Comparison of ENCODE assay signal across 15 cellular contexts in the genomic region with DNA sequence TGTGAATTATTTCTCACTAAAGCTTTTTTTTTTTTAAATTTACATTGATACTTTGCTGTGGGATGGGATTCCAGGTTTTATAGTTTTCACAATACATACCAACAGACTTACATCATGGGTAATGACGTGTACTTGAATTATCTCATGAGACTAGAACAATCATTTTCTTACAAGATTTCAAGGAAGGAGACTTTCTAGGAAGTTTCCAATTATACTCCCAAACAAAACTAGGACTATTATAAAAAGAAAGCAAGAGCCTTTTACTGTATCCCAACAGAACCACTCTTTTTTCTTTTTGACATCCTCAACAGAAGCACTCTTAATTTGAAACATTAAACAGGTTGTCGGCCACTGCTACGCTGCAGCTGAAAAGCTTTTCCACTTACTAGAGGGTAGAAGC. TPM values are rescaled to one million over a fixed set of nuclear protein-coding genes. Genes with fewer than 3 reads are reported as not detected.
DNase-seq lines count a peak whose midpoint lies in the region; ATAC-seq and TF ChIP-seq lines count a peak whose summit lies in the region.
"Had no signal": no experiment of that assay in that cellular context is flagged by ENCODE, and none has a peak within 500 bp of the region (broad histone marks: within the 10 kb centered on the region; RNA-seq: fewer than 3 reads in every experiment).

No MANE protein-coding gene starts in this region.

- no peak overlapping the region for H3K56ac ChIP-seq in IMR-90 (ENCODE audit: extremely low read depth, insufficient read depth, low read length)

- no peak overlapping the region for H2BK12ac ChIP-seq in mesenchymal stem cell (ENCODE audit: low read length in 2 of 2)

- H3K36me3 ChIP-seq in IMR-90 (ENCODE audit: control insufficient read depth, insufficient read depth, low read length) (no peaks in the 10 kb centered on the region), mesenchymal stem cell (ENCODE audit: control insufficient read depth in 1 of 2, insufficient read depth in 2 of 2, low read depth in 1 of 2, low read length in 2 of 2) (no peaks in the 10 kb centered on the region), lower lobe of right lung (no peaks in the 10 kb centered on the region)
- H3K36me3 ChIP-seq: BLaER1, WERI-Rb-1 had no signal

- no peak overlapping the region for H2BK15ac ChIP-seq in IMR-90 (ENCODE audit: low read depth, low read length)
- no peak overlapping the region for H2BK15ac ChIP-seq in mesenchymal stem cell (ENCODE audit: low read depth, poor library complexity, severe bottlenecking)

- H3K4me1 ChIP-seq in IMR-90 (ENCODE audit: control insufficient read depth, insufficient read depth, low read length): peaks cover 5% of the 10 kb centered on the region
- H3K4me1 ChIP-seq in mesenchymal stem cell (ENCODE audit: control insufficient read depth, insufficient read depth, low read depth, low read length): peaks cover 2% of the 10 kb centered on the region
- H3K4me1 ChIP-seq in lower lobe of right lung: no peaks in the 10 kb centered on the region
- H3K4me1 ChIP-seq: BLaER1 had no signal

- no peaks in the 10 kb centered on the region for H3K9me3 ChIP-seq in IMR-90 (ENCODE audit: control insufficient read depth, insufficient read depth, low read length)
- H3K9me3 ChIP-seq in mesenchymal stem cell (ENCODE audit: control insufficient read depth, low read length): no peaks in the 10 kb centered on the region
- H3K9me3 ChIP-seq in lower lobe of right lung: no peaks in the 10 kb centered on the region
- H3K9me3 ChIP-seq: BLaER1 had no signal

- BruUV-seq in IMR-90 (replicated peaks; lab: Mats Ljungman, UMichigan): no TSS peak

- H2AK9ac ChIP-seq in IMR-90 (replicated peaks; ENCODE audit: low read depth, low read length, poor library complexity): no peak overlapping the region

- H4K20me1 ChIP-seq in IMR-90 (ENCODE audit: insufficient read depth, low read length): 0 out of 2 replicates have a peak, but pooled peaks cover 3% of the 10 kb centered on the region
- H4K20me1 ChIP-seq: BLaER1 had no signal

- H3K4me2 ChIP-seq in IMR-90 (ENCODE audit: low read depth, low read length) (no peak overlapping the region), mesenchymal stem cell (ENCODE audit: low read length, poor library complexity, severe bottlenecking) (no peak overlapping the region)
- H3K4me2 ChIP-seq: BLaER1 had no signal

- in situ Hi-C loops in IMR-90 (cut with MboI; ENCODE audit: low sequenced_read_pairs): no loop called here

- no peak overlapping the region for H4K5ac ChIP-seq in IMR-90 (ENCODE audit: low read depth, low read length)

- H3K27ac ChIP-seq in IMR-90 (ENCODE audit: insufficient read depth, low read length) (no peak overlapping the region), mesenchymal stem cell (ENCODE audit: low read length, poor library complexity, severe bottlenecking) (no peak overlapping the region), lower lobe of right lung (no peak overlapping the region)
- H3K27ac ChIP-seq: BLaER1, WERI-Rb-1 had no signal

- H3K4me3 ChIP-seq in AG10803 (ENCODE audit: low read length) (no peak overlapping the region), IMR-90 (ENCODE audit: insufficient read depth, low read depth, low read length) (no peak overlapping the region), choroid plexus epithelial cell (ENCODE audit: low read depth, low read length) (no peak overlapping the region), mesenchymal stem cell (ENCODE audit: insufficient read depth in 1 of 2, low read depth in 1 of 2, low read length in 2 of 2) (no peak overlapping the region), lower lobe of right lung (no peak overlapping the region)
- H3K4me3 ChIP-seq: BLaER1 had no signal

- TF ChIP-seq CTCF in AG10803 (conservative IDR thresholded peaks at IDR 0.05; ENCODE audit: low read length) (no peak), IMR-90 (conservative IDR thresholded peaks at IDR 0.05; ENCODE audit: low read depth, low read length) (no peak), choroid plexus epithelial cell (conservative IDR thresholded peaks at IDR 0.05; ENCODE audit: low read depth, low read length) (no peak), lower lobe of right lung (IDR thresholded peaks at IDR 0.05) (no peak)

- peak; percentile 46 for DNase-seq in AG10803 (ENCODE audit: low read depth)
- peak; percentile 85 for DNase-seq in IMR-90
- peak; percentile 65 for DNase-seq in choroid plexus epithelial cell (ENCODE audit: low read depth)
- peak; percentile 58 for DNase-seq in mesenchymal stem cell
- no peak for DNase-seq in GDM1 (lab: John Stamatoyannopoulos, UW)
- no peak for DNase-seq in lower lobe of right lung
- DNase-seq: activated naive CD4-positive, alpha-beta T cell treated with anti-CD3 and anti-CD28 coated beads, Interleukin-2, amount 10 ng/mL, durations not matched to agents 7 days and 5 days; H7; posterior cingulate gyrus; WERI-Rb-1 had no signal

- H4K91ac ChIP-seq in IMR-90 (ENCODE audit: insufficient read depth, low read depth, low read length): no peak overlapping the region
- no peak overlapping the region for H4K91ac ChIP-seq in mesenchymal stem cell (ENCODE audit: low read length)

- H2AK5ac ChIP-seq in IMR-90 (ENCODE audit: low read depth, low read length) (no peak overlapping the region), mesenchymal stem cell (ENCODE audit: low read length, severe bottlenecking) (no peak overlapping the region)

- H4K8ac ChIP-seq in IMR-90 (ENCODE audit: low read depth in 2 of 2, low read length in 2 of 2): no peak overlapping the region
- no peak overlapping the region for H4K8ac ChIP-seq in mesenchymal stem cell (ENCODE audit: low read length)

- CTCF ChIA-PET in IMR-90 (lab: Yijun Ruan, JAX): interaction anchor here (0.8 kb wide), 1 partner anchor 28 kb away, joined by 4 read pairs; no protein-coding TSS in a partner anchor

- no peak overlapping the region; the same call in 1 of the 2 replicates for H3K14ac ChIP-seq in IMR-90 (replicated peaks; ENCODE audit: low read depth, low read length)
- H3K14ac ChIP-seq in mesenchymal stem cell (ENCODE audit: low read length in 2 of 2): no peak overlapping the region

- POLR2A ChIA-PET in IMR-90 (lab: Charles Lee; ENCODE audit: unreplicated experiment): no interaction called here

- no peaks in the 10 kb centered on the region for H3K27me3 ChIP-seq in IMR-90 (ENCODE audit: control insufficient read depth, insufficient read depth, low read length)
- no peaks in the 10 kb centered on the region for H3K27me3 ChIP-seq in mesenchymal stem cell (ENCODE audit: control insufficient read depth in 1 of 2, insufficient read depth in 1 of 2, low read length in 2 of 2)
- no peaks in the 10 kb centered on the region for H3K27me3 ChIP-seq in lower lobe of right lung (ENCODE audit: low read depth)
- H3K27me3 ChIP-seq: BLaER1 had no signal

- H3K18ac ChIP-seq in IMR-90 (ENCODE audit: low read depth, low read length) (no peak overlapping the region), mesenchymal stem cell (ENCODE audit: low read depth in 1 of 2, low read length in 2 of 2) (no peak overlapping the region)

- H3K23ac ChIP-seq in IMR-90 (ENCODE audit: low read depth, low read length) (no peak overlapping the region), mesenchymal stem cell (ENCODE audit: low read length in 2 of 2) (no peak overlapping the region)

- H3K79me1 ChIP-seq in IMR-90 (ENCODE audit: low read depth in 1 of 2, low read length in 2 of 2) (no peaks in the 10 kb centered on the region), mesenchymal stem cell (replicated peaks; ENCODE audit: low read length, poor library complexity, severe bottlenecking) (no peaks in the 10 kb centered on the region)

- H2BK20ac ChIP-seq in IMR-90 (ENCODE audit: low read depth, low read length): no peak overlapping the region

- H3K9me1 ChIP-seq in IMR-90 (ENCODE audit: insufficient read depth, low read length): peaks cover 5% of the 10 kb centered on the region; the same call in 1 of the 2 replicates

- H2BK5ac ChIP-seq in IMR-90 (ENCODE audit: low read depth, low read length, poor library complexity, severe bottlenecking) (no peak overlapping the region), mesenchymal stem cell (ENCODE audit: low read depth, low read length, poor library complexity, severe bottlenecking) (no peak overlapping the region)

- dilution Hi-C loops in IMR-90 (cut with HindIII; ENCODE audit: low sequenced_read_pairs, unreplicated experiment): no loop called here

- intact Hi-C loops in IMR-90 (cut with micrococcal nuclease): no loop called here
- intact Hi-C loops in lower lobe of right lung (cut with DNase I): no loop called here

- 67% methylated on average over 1 of the region's 3 CpGs; no CpG with 5 or more reads in 1 of the 2 experiments for WGBS in IMR-90 (ENCODE audit: extremely low coverage in 2 of 2, insufficient read length in 1 of 2), 2 experiments
- whole genome bisulfite sequencing in mesenchymal stem cell: 71% methylated on average over 3 of the region's 3 CpGs

- ATAC-seq in IMR-90 (ENCODE audit: low read depth) (peak; percentile 72), GM19452 (IDR thresholded peaks at IDR 0.05; ENCODE audit: unreplicated experiment) (no peak), HG03457 (IDR thresholded peaks at IDR 0.05; ENCODE audit: unreplicated experiment) (no peak), lower lobe of right lung (no peak)
- ATAC-seq: esophagus mucosa, SK-N-SH treated with all-trans-retinoic acid at 6 μM for 48 hours had no signal

- no peak for TF ChIP-seq RAD21 in IMR-90 (IDR thresholded peaks at IDR 0.05; ENCODE audit: low read length)

- no peak for TF ChIP-seq POLR2A in IMR-90 (IDR thresholded peaks at IDR 0.05; ENCODE audit: low read depth, low read length)

- H2BK120ac ChIP-seq in IMR-90 (ENCODE audit: low read depth, low read length): 0 out of 2 replicates have a peak overlapping the region, but pooled peaks have one; percentile 32
- H2BK120ac ChIP-seq in mesenchymal stem cell (ENCODE audit: low read depth, low read length): no peak overlapping the region

- no peak overlapping the region for H3K9ac ChIP-seq in IMR-90 (ENCODE audit: low read depth, low read length)
- H3K9ac ChIP-seq in mesenchymal stem cell (ENCODE audit: low read length): no peak overlapping the region
- H3K9ac ChIP-seq: BLaER1 had no signal

- no peak overlapping the region for H2AFZ ChIP-seq in IMR-90 (replicated peaks; ENCODE audit: low read length, poor library complexity)
- no peak overlapping the region for H2AFZ ChIP-seq in mesenchymal stem cell (ENCODE audit: low read depth, low read length)

- H3K4ac ChIP-seq in IMR-90 (ENCODE audit: low read depth, low read length) (peak overlapping the region; percentile 16; the same call in 1 of the 2 replicates), mesenchymal stem cell (ENCODE audit: low read depth in 1 of 2, low read length in 2 of 2) (no peak overlapping the region)

RNA-seq across cellular contexts. Expression of a gene that starts 48.7 kb away (rescaled TPM):
- 0.83 and 0.90 TPM in 2 replicates for total RNA-seq in IMR-90 (2012; rRNA removed)
- polyA plus RNA-seq in IMR-90 (2012; rRNA removed): 1.1 and 1.3 TPM in 2 replicates
- polyA plus RNA-seq in IMR-90 (2012; cell fraction: cytosol; rRNA removed): 0.62 and 1.1 TPM in 2 replicates
- 2.0 and 2.1 TPM in 2 replicates for polyA plus RNA-seq in IMR-90 (2012; cell fraction: nucleus; rRNA removed; ENCODE audit: low replicate concordance)
- 4.2 TPM for polyA plus RNA-seq in mesenchymal stem cell (2013, experiment 1 of 2)
- polyA plus RNA-seq in mesenchymal stem cell (2013, experiment 2 of 2): 4.2 TPM
- total RNA-seq in lower lobe of right lung: 8.2 TPM

RNA-seq across cellular contexts. Expression of a gene that starts 57.6 kb away (rescaled TPM):
- total RNA-seq in IMR-90 (2012; rRNA removed) (0.28 and 0.54 TPM in 2 replicates), lower lobe of right lung (0.77 TPM)
- polyA plus RNA-seq in IMR-90 (2012; rRNA removed): 0.89 and 1.0 TPM in 2 replicates
- 0.75 and 1.0 TPM in 2 replicates for polyA plus RNA-seq in IMR-90 (2012; cell fraction: cytosol; rRNA removed)
- 0.99 and 1.0 TPM in 2 replicates for polyA plus RNA-seq in IMR-90 (2012; cell fraction: nucleus; rRNA removed; ENCODE audit: low replicate concordance)
- 1.6 TPM for polyA plus RNA-seq in mesenchymal stem cell (2013, experiment 1 of 2)
- 1.9 TPM for polyA plus RNA-seq in mesenchymal stem cell (2013, experiment 2 of 2)

RNA-seq across cellular contexts. Expression of a gene that starts 57.8 kb away (rescaled TPM):
- total RNA-seq in IMR-90 (2012; rRNA removed) (5.2 and 6.4 TPM in 2 replicates), lower lobe of right lung (5.9 TPM)
- 2.8 and 4.1 TPM in 2 replicates for polyA plus RNA-seq in IMR-90 (2012; rRNA removed)
- 3.2 and 3.3 TPM in 2 replicates for polyA plus RNA-seq in IMR-90 (2012; cell fraction: cytosol; rRNA removed)
- polyA plus RNA-seq in IMR-90 (2012; cell fraction: nucleus; rRNA removed; ENCODE audit: low replicate concordance): 1.3 and 2.0 TPM in 2 replicates
- polyA plus RNA-seq in mesenchymal stem cell (2013, experiment 1 of 2): 4.6 TPM
- polyA plus RNA-seq in mesenchymal stem cell (2013, experiment 2 of 2): 5.7 TPM

Comparison
In these comparisons a context has a peak if more than half of its experiments do, and no peak if none do; other contexts are left out.
1. DNase-seq: peak in AG10803 (single experiment), IMR-90 (single experiment), choroid plexus epithelial cell (single experiment) and mesenchymal stem cell (single experiment); none in GDM1 (single experiment) and lower lobe of right lung (single experiment).